In genomic region chr12:19573866-19574265, GRCh38 we compare ENCODE assay signal across 3 cellular contexts.
TF ChIP-seq lines count a peak whose summit lies in the region.

No MANE protein-coding gene starts in this region.

TF ChIP-seq in SK-N-SH, 30 proteins besides CTCF, POLR2A, EP300 and RAD21:
- no peak for TF ChIP-seq FOXM1 (IDR thresholded peaks at IDR 0.05; ENCODE audit: low read depth)
- no peak for TF ChIP-seq TEAD4 (IDR thresholded peaks at IDR 0.05; ENCODE audit: borderline replicate concordance, insufficient read depth)

TF ChIP-seq in SK-N-SH treated with all-trans-retinoic acid at 6 μM for 48 hours, 23 proteins besides CTCF, POLR2A, EP300 and RAD21:
- no peak for TF ChIP-seq GLIS3 (CRISPR knock-in tag; IDR thresholded peaks at IDR 0.05)
- no peak for TF ChIP-seq POU6F1 (CRISPR knock-in tag; IDR thresholded peaks at IDR 0.05; ENCODE audit: borderline replicate concordance, low read depth)
- TF ChIP-seq CSDC2 (CRISPR knock-in tag; IDR thresholded peaks at IDR 0.05) = no peak
- TF ChIP-seq TOX (CRISPR knock-in tag; IDR thresholded peaks at IDR 0.05; ENCODE audit: borderline replicate concordance) = no peak
- TF ChIP-seq CSRNP3 (CRISPR knock-in tag; IDR thresholded peaks at IDR 0.05) = no peak
- no peak for TF ChIP-seq PATZ1 (CRISPR knock-in tag; IDR thresholded peaks at IDR 0.05; ENCODE audit: borderline replicate concordance)
- TF ChIP-seq ZC3H10 (CRISPR knock-in tag; IDR thresholded peaks at IDR 0.05) = no peak

TF ChIP-seq in H1, 55 proteins besides CTCF, POLR2A, EP300 and RAD21:
- TF ChIP-seq ASH2L (IDR thresholded peaks at IDR 0.05; ENCODE audit: low read length) (no peak), MAX (IDR thresholded peaks at IDR 0.05) (0 out of 2 replicates have a peak, but pooled peaks have one; percentile 10)
